ENCODE assay signal across 21 cellular contexts in genomic region chr4:110075083-110075738, GRCh38.
DNase-seq lines count a peak whose midpoint lies in the region; ATAC-seq and TF ChIP-seq lines count a peak whose summit lies in the region.
"Had no signal": no experiment of that assay in that cellular context is flagged by ENCODE, and none has a peak within 500 bp of the region (broad histone marks: within the 10 kb centered on the region; RNA-seq: fewer than 3 reads in every experiment).

No MANE protein-coding gene starts in this region.

- peaks cover 17 to 33% of the 10 kb centered on the region in 2 donors for H3K4me1 Mint-ChIP-seq in natural killer cell
- H3K4me1 Mint-ChIP-seq: activated naive CD8-positive, alpha-beta T cell treated with anti-CD3 and anti-CD28 coated beads, Interleukin-2, amount 10 ng/mL, durations not matched to agents 7 days and 5 days; naive B cell had no signal

- no peaks in the 10 kb centered on the region for H3K27me3 ChIP-seq in A673 (replicated peaks; ENCODE audit: insufficient read depth, low read depth, low read length, poor library complexity)
- H3K27me3 ChIP-seq: BLaER1, brain microvascular endothelial cell, tibial artery had no signal

- no peak overlapping the region for H3K27ac ChIP-seq in A673 (ENCODE audit: low read depth, low read length, poor library complexity, severe bottlenecking)
- H3K27ac ChIP-seq: BLaER1, brain microvascular endothelial cell, PC-9, tibial artery had no signal

- H3K9me3 Mint-ChIP-seq in natural killer cell = no peaks in the 10 kb centered on the region
- H3K9me3 Mint-ChIP-seq: HFFc6 had no signal

- no peak overlapping the region for H3K4me3 ChIP-seq in A673 (ENCODE audit: low read depth, low read length, poor library complexity, severe bottlenecking)
- H3K4me3 ChIP-seq: BLaER1, PC-9, tibial artery had no signal

- POLR2A ChIA-PET in A673 (lab: Charles Lee; ENCODE audit: low non-redundant PET) = no interaction called here

- no TSS peak for BruUV-seq in A673 (replicated peaks; lab: Mats Ljungman, UMichigan)

- peaks cover 34% of the 10 kb centered on the region for H3K4me1 ChIP-seq in A673 (ENCODE audit: insufficient read depth, low read length, poor library complexity, severe bottlenecking)
- H3K4me1 ChIP-seq: BLaER1, tibial artery had no signal

- H3K36me3 ChIP-seq in A673 (ENCODE audit: insufficient read depth, low read length, poor library complexity, severe bottlenecking) = no peaks in the 10 kb centered on the region
- H3K36me3 ChIP-seq: brain microvascular endothelial cell, tibial artery had no signal

- peak overlapping the region; percentile 37 to 64 for H3K27ac Mint-ChIP-seq in natural killer cell
- H3K27ac Mint-ChIP-seq: activated naive CD8-positive, alpha-beta T cell treated with anti-CD3 and anti-CD28 coated beads, Interleukin-2, amount 10 ng/mL, durations not matched to agents 7 days and 5 days; HFFc6; naive B cell had no signal

- H3K9me3 ChIP-seq in A673 (ENCODE audit: low read depth, low read length, poor library complexity, severe bottlenecking) = no peaks in the 10 kb centered on the region
- H3K9me3 ChIP-seq: tibial artery had no signal

- DNase-seq in natural killer cell = no peak
- no peak for DNase-seq in DMS53 treated with DMSO at 0.1 percent for 48 hours (lab: John Stamatoyannopoulos, UW; ENCODE audit: unreplicated experiment)
- DNase-seq in NOMO-1 treated with DMSO at 0.1 percent for 48 hours (lab: John Stamatoyannopoulos, UW; ENCODE audit: unreplicated experiment) = no peak
- no peak for DNase-seq in A673 (ENCODE audit: low spot score)
- DNase-seq: activated naive CD8-positive, alpha-beta T cell treated with anti-CD3 and anti-CD28 coated beads, Interleukin-2, amount 10 ng/mL, durations not matched to agents 7 days and 5 days; brain microvascular endothelial cell; dermis blood vessel endothelial cell; DMS153; erythroblast; HFFc6; MV-4-11; naive B cell; NCI-H2081 treated with DMSO at 0.1 percent for 48 hours; NCI-H526; PC-9; stimulated activated CD4-positive, alpha-beta T cell treated with anti-CD3 and anti-CD28 coated beads, Interleukin-4, amount 100 ng/mL, for 1 hour; tibial artery had no signal

- H3K4me3 Mint-ChIP-seq in natural killer cell = no peak overlapping the region
- H3K4me3 Mint-ChIP-seq: activated naive CD8-positive, alpha-beta T cell treated with anti-CD3 and anti-CD28 coated beads, Interleukin-2, amount 10 ng/mL, durations not matched to agents 7 days and 5 days; HFFc6; naive B cell had no signal

- no peaks in the 10 kb centered on the region for H3K36me3 Mint-ChIP-seq in natural killer cell
- H3K36me3 Mint-ChIP-seq: naive B cell had no signal

- ATAC-seq in GM18870 (IDR thresholded peaks at IDR 0.05; ENCODE audit: unreplicated experiment) (peak; percentile 75), HG02623 (IDR thresholded peaks at IDR 0.05; ENCODE audit: unreplicated experiment) (peak; percentile 68), HG03457 (IDR thresholded peaks at IDR 0.05; ENCODE audit: unreplicated experiment) (peak; percentile 69), natural killer cell (no peak)

- intact Hi-C loops in natural killer cell (cut with micrococcal nuclease) (no loop called here), A673 (cut with micrococcal nuclease; ENCODE audit: unreplicated experiment) (no loop called here)

- no peak for TF ChIP-seq CTCF in natural killer cell (IDR thresholded peaks at IDR 0.05)
- no peak for TF ChIP-seq CTCF in A673 (conservative IDR thresholded peaks at IDR 0.05; ENCODE audit: low read depth, low read length)

- H3K27me3 Mint-ChIP-seq in natural killer cell (ENCODE audit: low read depth in 2 of 2) = no peaks in the 10 kb centered on the region
- H3K27me3 Mint-ChIP-seq: activated naive CD8-positive, alpha-beta T cell treated with anti-CD3 and anti-CD28 coated beads, Interleukin-2, amount 10 ng/mL, durations not matched to agents 7 days and 5 days; naive B cell had no signal

- CTCF ChIA-PET in A673 (lab: Charles Lee) = no interaction called here

Comparison
In these comparisons a context has a peak if more than half of its experiments do, and no peak if none do; other contexts are left out.
1. ATAC-seq: peak in GM18870 (single experiment), HG02623 (single experiment) and HG03457 (single experiment); none in natural killer cell (0 of 3).